Comparison of ENCODE assay signal across 2 cellular contexts in the genomic region with DNA sequence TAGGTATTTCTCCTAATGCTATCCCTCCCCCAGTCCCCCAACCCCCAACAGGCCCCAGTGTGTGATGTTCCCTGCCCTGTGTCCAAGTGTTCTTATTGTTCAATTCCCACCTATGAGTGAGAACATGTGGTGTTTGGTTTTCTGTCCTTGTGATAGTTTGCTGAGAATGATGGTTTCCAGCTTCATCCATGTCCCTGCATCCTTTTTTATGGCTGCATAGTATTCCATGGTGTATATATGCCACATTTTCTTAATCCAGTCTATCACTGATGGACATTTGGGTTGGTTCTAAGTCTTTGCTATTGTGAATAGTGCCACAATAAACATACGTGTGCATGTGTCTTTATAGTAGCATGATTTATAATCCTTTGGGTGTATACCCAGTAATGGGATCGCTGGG. TPM values are rescaled to one million over a fixed set of nuclear protein-coding genes. Genes with fewer than 3 reads are reported as not detected.
DNase-seq lines count a peak whose midpoint lies in the region; ATAC-seq, FAIRE-seq and TF ChIP-seq lines count a peak whose summit lies in the region.
"Not testable (repeated sequence)": the region's sequence is repeated elsewhere in the genome, so short reads cannot be mapped to it uniquely, and the experiment has no call there.

No MANE protein-coding gene starts in this region.

- H3K27me3 ChIP-seq in K562 (ENCODE audit: control insufficient read depth in 2 of 2, insufficient read depth in 2 of 2, low read length in 2 of 2), result not testable (repeated sequence)

- in situ Hi-C loops in K562 (cut with MboI), result not testable (repeated sequence)

- H3K9me3 ChIP-seq in HEK293 (ENCODE audit: control insufficient read depth, insufficient read depth, low read depth, low read length); K562 (replicated peaks; ENCODE audit: control insufficient read depth, insufficient read depth, low read depth, low read length): not testable (repeated sequence)

- not testable (repeated sequence) for H3K4me1 ChIP-seq in HEK293 (ENCODE audit: control insufficient read depth, insufficient read depth, low read length); K562 (replicated peaks in 1 of 2; ENCODE audit: control insufficient read depth in 2 of 2, insufficient read depth in 2 of 2, low read length in 2 of 2)

- intact Hi-C loops in K562 (cut with micrococcal nuclease), result not testable (repeated sequence)

- not testable (repeated sequence) for H3K9me1 ChIP-seq in K562 (ENCODE audit: control insufficient read depth, insufficient read depth, low read length)

- H3K79me2 ChIP-seq in K562 (ENCODE audit: control insufficient read depth, insufficient read depth, low read length), result not testable (repeated sequence)

- ATAC-seq in K562, result not testable (repeated sequence)

- not testable (repeated sequence) for FAIRE-seq in K562 (lab: Jason Lieb, UNC)

- not testable (repeated sequence) for TF ChIP-seq POLR2A in K562 (conservative IDR thresholded peaks at IDR 0.05)

- H3K4me3 ChIP-seq in HEK293 (ENCODE audit: low read depth, low read length); K562: not testable (repeated sequence)

- POLR2A ChIA-PET in HEK293 (lab: Yijun Ruan, JAX); K562 (lab: Yijun Ruan, JAX): not testable (repeated sequence)

- BruUV-seq in K562 (replicated peaks; lab: Mats Ljungman, UMichigan), result not testable (repeated sequence)

- DNase-seq in K562 (ENCODE audit: extremely low read depth in 1 of 4, low spot score in 3 of 4), result not testable (repeated sequence)

- H2AFZ ChIP-seq in K562 (ENCODE audit: low read depth, low read length), result not testable (repeated sequence)

- not testable (repeated sequence) for H3K27ac ChIP-seq in HEK293 (ENCODE audit: extremely low read depth, low read depth, low read length); K562 (ENCODE audit: extremely low read depth, low read depth, low read length)

- CTCF ChIA-PET in HEK293 (lab: Yijun Ruan, JAX); K562 (lab: Yijun Ruan, JAX; ENCODE audit: low intra/inter-chr PET ratio): not testable (repeated sequence)

- not testable (repeated sequence) for H3K4me2 ChIP-seq in K562 (ENCODE audit: insufficient read depth, low read length)

- WGBS in K562 (ENCODE audit: insufficient coverage, low coverage, missing lambda C conversion rate), result 100% methylated on average over 1 of the region's 2 CpGs

- not testable (repeated sequence) for TF ChIP-seq RAD21 in K562 (CRISPR knock-in tag; conservative IDR thresholded peaks at IDR 0.05 in 1 of 2, IDR thresholded peaks at IDR 0.05 in 1 of 2)

- TF ChIP-seq EP300 in K562 (IDR thresholded peaks at IDR 0.05; ENCODE audit: low read length), result not testable (repeated sequence)

- TF ChIP-seq CTCF in HEK293 (tag by site-specific recombination; IDR thresholded peaks at IDR 0.05); K562 (IDR thresholded peaks at IDR 0.05 in 2 of 3, conservative IDR thresholded peaks at IDR 0.05 in 1 of 3; ENCODE audit: insufficient read depth in 2 of 3, low read depth in 1 of 3, low read length in 3 of 3): not testable (repeated sequence)

- H3K9ac ChIP-seq in K562 (ENCODE audit: insufficient read depth in 1 of 2, low read depth in 2 of 2, low read length in 2 of 2), result not testable (repeated sequence)

- not testable (repeated sequence) for H3K36me3 ChIP-seq in HEK293 (ENCODE audit: control insufficient read depth in 2 of 2, insufficient read depth in 1 of 2, low read length in 2 of 2); K562 (ENCODE audit: control insufficient read depth, insufficient read depth, low read length)

- H4K20me1 ChIP-seq in K562 (replicated peaks; ENCODE audit: control insufficient read depth, insufficient read depth, low read length), result not testable (repeated sequence)

TF ChIP-seq in HEK293, 187 proteins besides CTCF, POLR2A, EP300 and RAD21:
- TF ChIP-seq ZNF146 (tag by site-specific recombination; IDR thresholded peaks at IDR 0.05), result peak; percentile 90
- TF ChIP-seq, protein P1, sequence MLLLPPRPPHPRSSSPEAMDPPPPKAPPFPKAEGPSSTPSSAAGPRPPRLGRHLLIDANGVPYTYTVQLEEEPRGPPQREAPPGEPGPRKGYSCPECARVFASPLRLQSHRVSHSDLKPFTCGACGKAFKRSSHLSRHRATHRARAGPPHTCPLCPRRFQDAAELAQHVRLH (tag by site-specific recombination; IDR thresholded peaks at IDR 0.05), result peak; percentile 76; the same call in 1 of the 2 replicates
TF ChIP-seq in HEK293: peak in this region for 2; not testable (repeated sequence) for 185.

TF ChIP-seq in K562, 482 proteins besides CTCF, POLR2A, EP300 and RAD21 (continues in another document):
- TF ChIP-seq BCOR (IDR thresholded peaks at IDR 0.05), result peak; percentile 81
- TF ChIP-seq ZNF146 (CRISPR knock-in tag; IDR thresholded peaks at IDR 0.05; ENCODE audit: unreplicated experiment), result peak; percentile 75

RNA-seq across cellular contexts. Expression of gene PPP1R12A, which starts 7.9 kb away (rescaled TPM):
- total RNA-seq in K562 (2011; cell fraction: chromatin; rRNA removed; ENCODE audit: low replicate concordance), result 78.5 and 335 TPM in 2 replicates
- 46.4 and 56.5 TPM in 2 replicates for total RNA-seq in K562 (2011; cell fraction: nucleolus; rRNA removed)
- total RNA-seq in K562 (2011; cell fraction: nucleoplasm; rRNA removed), result 94.4 and 121 TPM in 2 replicates
- 68.0 and 116 TPM in 2 replicates for total RNA-seq in K562 (2014; rRNA removed)
- total RNA-seq in K562 (2014; rRNA removed; fragmentation: Illumina TruSeq; extraction: Trizol), result 106 and 131 TPM in 2 replicates
- total RNA-seq in K562 (2015; rRNA removed; fragmentation: Illumina TruSeq; extraction: Trizol), result 118 and 119 TPM in 2 replicates
- 51.9 and 53.3 TPM in 2 replicates for total RNA-seq in K562 (2021)
- 49.3 and 51.3 TPM in 2 replicates for polyA plus RNA-seq in K562 (2011; rRNA removed)
- polyA plus RNA-seq in K562 (2011; cell fraction: cytosol; rRNA removed), result 11.0 and 12.7 TPM in 2 replicates
- polyA plus RNA-seq in K562 (2011; cell fraction: nucleus; rRNA removed), result 52.5 and 67.8 TPM in 2 replicates
- polyA plus RNA-seq in K562 (2012), result 29.0 and 33.0 TPM in 2 replicates
- polyA plus RNA-seq in K562 (2014; fragmentation: Illumina TruSeq; extraction: Trizol), result 83.8 and 109 TPM in 2 replicates
- polyA plus RNA-seq in K562 (2014; fragmentation: Nextera tagmentation; extraction: Ambion mirVana), result 10 to 100 TPM; 26.4 to 42.3 TPM
- 37.0 and 44.1 TPM in 2 replicates for polyA plus RNA-seq in K562 (2014; rRNA removed)
- polyA minus RNA-seq in K562 (2011; rRNA and poly(A)+ RNA removed), result 232 and 234 TPM in 2 replicates
- 52.6 and 79.4 TPM in 2 replicates for polyA minus RNA-seq in K562 (2011; cell fraction: cytosol; rRNA and poly(A)+ RNA removed)
- 96.9 and 176 TPM in 2 replicates for polyA minus RNA-seq in K562 (2011; cell fraction: nucleus; rRNA and poly(A)+ RNA removed)
